In the genomic region with DNA sequence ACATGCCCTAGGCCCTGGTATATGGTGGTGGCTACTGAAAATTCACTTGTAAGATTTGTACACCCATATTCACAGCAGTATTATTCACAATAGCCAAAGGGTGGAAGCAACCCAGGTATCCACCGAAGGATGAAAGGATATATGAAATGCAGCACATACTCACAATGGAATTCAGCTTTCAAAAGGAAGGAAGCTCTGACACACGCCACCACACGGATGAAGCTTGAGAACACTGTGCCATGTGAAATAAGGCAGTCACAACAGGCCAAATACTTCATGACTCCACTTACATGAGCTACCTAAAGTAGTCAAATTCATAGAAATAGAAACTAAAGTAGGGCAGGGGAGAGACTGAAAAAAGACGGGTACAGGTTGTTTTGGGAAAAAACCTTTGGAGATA, we compare ENCODE assay signal across 11 cellular contexts. TPM values are rescaled to one million over a fixed set of nuclear protein-coding genes. Genes with fewer than 3 reads are reported as not detected.
DNase-seq lines count a peak whose midpoint lies in the region; ATAC-seq and TF ChIP-seq lines count a peak whose summit lies in the region.
"Had no signal": no experiment of that assay in that cellular context is flagged by ENCODE, and none has a peak within 500 bp of the region (broad histone marks: within the 10 kb centered on the region; RNA-seq: fewer than 3 reads in every experiment).

No MANE protein-coding gene starts in this region.

- CTCF ChIA-PET in activated CD4-positive, alpha-beta memory T cell treated with anti-CD3 and anti-CD28 coated beads, Interleukin-2, amount 10 ng/mL, durations not matched to agents 7 days and 5 days (lab: Charles Lee) = interaction anchor here (0.6 to 5.3 kb wide), 12 partner anchors 9 to 1884 kb away, joined by 3 to 37 read pairs (median 4); no protein-coding TSS in a partner anchor

- H3K36me3 Mint-ChIP-seq in stimulated activated naive CD8-positive, alpha-beta T cell treated with anti-CD3 and anti-CD28 coated beads, Interleukin-15, Interleukin-2, amounts not matched to agents 100 ng/mL and 50 ng/mL, for 24 hours (ENCODE audit: low read depth) = peaks cover 42% of the 10 kb centered on the region
- peaks cover 40% of the 10 kb centered on the region for H3K36me3 Mint-ChIP-seq in activated CD4-positive, alpha-beta memory T cell treated with anti-CD3 and anti-CD28 coated beads, Interleukin-2, amount 10 ng/mL, durations not matched to agents 7 days and 5 days (ENCODE audit: low read depth)
- H3K36me3 Mint-ChIP-seq in glutamatergic neuron (ENCODE audit: unreplicated experiment) = peaks cover 4% of the 10 kb centered on the region

- H3K4me3 ChIP-seq in transverse colon = no peak overlapping the region

- no peak for DNase-seq in stimulated activated naive CD8-positive, alpha-beta T cell treated with anti-CD3 and anti-CD28 coated beads, Interleukin-15, Interleukin-2, amounts not matched to agents 100 U/mL and 50 U/mL, for 24 hours
- no peak for DNase-seq in activated CD4-positive, alpha-beta memory T cell treated with anti-CD3 and anti-CD28 coated beads, Interleukin-2, amount 10 ng/mL, durations not matched to agents 7 days and 5 days
- DNase-seq in glutamatergic neuron (no peak), transverse colon (no peak), cortex of kidney (lab: John Stamatoyannopoulos, UW) (no peak), NCI-H345 treated with DMSO at 0.1 percent for 48 hours (lab: John Stamatoyannopoulos, UW; ENCODE audit: unreplicated experiment) (no peak)
- DNase-seq: activated CD8-positive, alpha-beta memory T cell treated with anti-CD3 and anti-CD28 coated beads, Interleukin-2, amount 50 U/mL, for 4 hours; NCI-H187; stimulated activated CD4-positive, alpha-beta T cell treated with anti-CD3 and anti-CD28 coated beads, Interleukin-2, amount 100 ng/mL, for 48 hours had no signal

- H3K27ac ChIP-seq in transverse colon = no peak overlapping the region

- WGBS in transverse colon (ENCODE audit: low coverage in 1 of 2), 2 donors = 83 to 85% methylated on average over 3 to 4 of the region's 4 CpGs

- H3K36me3 ChIP-seq in transverse colon = peaks cover 0 to 7% (median 3%) of the 10 kb centered on the region in 4 donors

- H3K4me1 Mint-ChIP-seq in stimulated activated naive CD8-positive, alpha-beta T cell treated with anti-CD3 and anti-CD28 coated beads, Interleukin-15, Interleukin-2, amounts not matched to agents 100 ng/mL and 50 ng/mL, for 24 hours (ENCODE audit: low read depth) = peaks cover 58% of the 10 kb centered on the region
- peaks cover 42% of the 10 kb centered on the region for H3K4me1 Mint-ChIP-seq in activated CD4-positive, alpha-beta memory T cell treated with anti-CD3 and anti-CD28 coated beads, Interleukin-2, amount 10 ng/mL, durations not matched to agents 7 days and 5 days
- peaks cover 8% of the 10 kb centered on the region for H3K4me1 Mint-ChIP-seq in glutamatergic neuron (ENCODE audit: low read depth, unreplicated experiment)

- POLR2A ChIA-PET in activated CD4-positive, alpha-beta memory T cell treated with anti-CD3 and anti-CD28 coated beads, Interleukin-2, amount 10 ng/mL, durations not matched to agents 7 days and 5 days (lab: Charles Lee) = interaction anchor here (0.8 to 7.2 kb wide), 6 partner anchors 12 to 69 kb away, joined by 3 to 208 read pairs (median 6); no protein-coding TSS in a partner anchor

- H3K9me3 Mint-ChIP-seq in stimulated activated naive CD8-positive, alpha-beta T cell treated with anti-CD3 and anti-CD28 coated beads, Interleukin-15, Interleukin-2, amounts not matched to agents 100 ng/mL and 50 ng/mL, for 24 hours = peaks cover 4% of the 10 kb centered on the region
- no peaks in the 10 kb centered on the region for H3K9me3 Mint-ChIP-seq in activated CD4-positive, alpha-beta memory T cell treated with anti-CD3 and anti-CD28 coated beads, Interleukin-2, amount 10 ng/mL, durations not matched to agents 7 days and 5 days
- H3K9me3 Mint-ChIP-seq in glutamatergic neuron (ENCODE audit: unreplicated experiment) = peaks cover 7% of the 10 kb centered on the region

- H3K27ac Mint-ChIP-seq in stimulated activated naive CD8-positive, alpha-beta T cell treated with anti-CD3 and anti-CD28 coated beads, Interleukin-15, Interleukin-2, amounts not matched to agents 100 ng/mL and 50 ng/mL, for 24 hours = peak overlapping the region; percentile 45
- H3K27ac Mint-ChIP-seq in activated CD4-positive, alpha-beta memory T cell treated with anti-CD3 and anti-CD28 coated beads, Interleukin-2, amount 10 ng/mL, durations not matched to agents 7 days and 5 days = peak overlapping the region; percentile 69
- H3K27ac Mint-ChIP-seq in glutamatergic neuron (ENCODE audit: unreplicated experiment) = no peak overlapping the region

- peaks cover 6 to 52% (median 20%) of the 10 kb centered on the region in 4 donors for H3K4me1 ChIP-seq in transverse colon

- TF ChIP-seq CTCF in glutamatergic neuron (IDR thresholded peaks at IDR 0.05; ENCODE audit: partially characterized antibody, unreplicated experiment) (no peak), transverse colon (IDR thresholded peaks at IDR 0.05) (no peak)

- no peak for TF ChIP-seq EP300 in transverse colon (IDR thresholded peaks at IDR 0.05; ENCODE audit: low read depth)

- ATAC-seq in stimulated activated naive CD8-positive, alpha-beta T cell treated with anti-CD3 and anti-CD28 coated beads, Interleukin-15, Interleukin-2, amounts not matched to agents 100 U/mL and 50 U/mL, for 24 hours = no peak
- no peak for ATAC-seq in HG03196 (IDR thresholded peaks at IDR 0.05; ENCODE audit: unreplicated experiment)

- peak overlapping the region; percentile 88 for H3K4me3 Mint-ChIP-seq in stimulated activated naive CD8-positive, alpha-beta T cell treated with anti-CD3 and anti-CD28 coated beads, Interleukin-15, Interleukin-2, amounts not matched to agents 100 ng/mL and 50 ng/mL, for 24 hours
- H3K4me3 Mint-ChIP-seq in activated CD4-positive, alpha-beta memory T cell treated with anti-CD3 and anti-CD28 coated beads, Interleukin-2, amount 10 ng/mL, durations not matched to agents 7 days and 5 days = peak overlapping the region; percentile 76
- peak overlapping the region; percentile 81 for H3K4me3 Mint-ChIP-seq in glutamatergic neuron (ENCODE audit: unreplicated experiment)

- TF ChIP-seq POLR2A in transverse colon (IDR thresholded peaks at IDR 0.05) = no peak

- intact Hi-C loops in transverse colon (cut with DNase I; ENCODE audit: low total_unique reads) = no loop called here

- H3K27me3 Mint-ChIP-seq in stimulated activated naive CD8-positive, alpha-beta T cell treated with anti-CD3 and anti-CD28 coated beads, Interleukin-15, Interleukin-2, amounts not matched to agents 100 ng/mL and 50 ng/mL, for 24 hours = no peaks in the 10 kb centered on the region
- H3K27me3 Mint-ChIP-seq in activated CD4-positive, alpha-beta memory T cell treated with anti-CD3 and anti-CD28 coated beads, Interleukin-2, amount 10 ng/mL, durations not matched to agents 7 days and 5 days = no peaks in the 10 kb centered on the region
- H3K27me3 Mint-ChIP-seq in glutamatergic neuron (ENCODE audit: unreplicated experiment) = peaks cover 7% of the 10 kb centered on the region

- no peaks in the 10 kb centered on the region for H3K9me3 ChIP-seq in transverse colon

- in situ Hi-C loops in transverse colon (cut with MboI; ENCODE audit: low pct_ligation_motif_present in 1 of 4, low pct_unique_long_range_greater_than_20kb in 1 of 4, low sequenced_read_pairs in 3 of 4) = no loop called here

- H3K27me3 ChIP-seq in transverse colon = no peaks in the 10 kb centered on the region

RNA-seq across cellular contexts. Expression of a gene that starts 2.9 kb away (rescaled TPM):
- total RNA-seq in activated CD4-positive, alpha-beta memory T cell treated with anti-CD3 and anti-CD28 coated beads, Interleukin-2, amount 10 ng/mL, durations not matched to agents 7 days and 5 days = 100 to 1,000 TPM; 218 to 223 TPM
- 232 TPM for total RNA-seq in glutamatergic neuron (ENCODE audit: unreplicated experiment)
- 100 to 1,000 TPM; 140 to 254 (median 204) TPM for total RNA-seq in transverse colon
